Comparison of ENCODE assay signal across 36 cellular contexts in the genomic region with DNA sequence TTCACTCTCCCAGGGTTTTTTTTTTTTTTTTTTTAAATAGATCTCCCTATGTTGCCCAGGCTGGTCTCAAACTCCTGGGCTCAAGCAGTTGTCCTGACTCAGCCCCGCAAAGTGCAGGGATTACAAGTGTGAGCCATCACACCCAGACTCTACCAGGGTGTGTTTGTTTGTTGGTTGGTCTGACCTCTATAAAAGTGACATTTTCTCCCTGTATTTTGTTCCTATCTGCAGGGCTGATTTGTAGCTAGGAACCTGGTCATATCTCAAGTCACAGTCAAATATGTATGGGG. TPM values are rescaled to one million over a fixed set of nuclear protein-coding genes. Genes with fewer than 3 reads are reported as not detected.
"Had no signal": no experiment of that assay in that cellular context is flagged by ENCODE, and none has a peak within 500 bp of the region (broad histone marks: within the 10 kb centered on the region; RNA-seq: fewer than 3 reads in every experiment).

No MANE protein-coding gene starts in this region.

- H3K4me3 Mint-ChIP-seq: activated B cell treated with CpG ODN at 0.5 μM for 24 hours; activated CD8-positive, alpha-beta T cell treated with anti-CD3 and anti-CD28 coated beads for 36 hours; activated naive CD4-positive, alpha-beta T cell treated with anti-CD3 and anti-CD28 coated beads for 36 hours; activated naive CD4-positive, alpha-beta T cell treated with anti-CD3 and anti-CD28 coated beads, Interleukin-2, amount 50 U/mL, for 24 hours; activated naive CD8-positive, alpha-beta T cell treated with anti-CD3 and anti-CD28 coated beads for 36 hours; activated naive CD8-positive, alpha-beta T cell treated with anti-CD3 and anti-CD28 coated beads, Interleukin-2, amount 50 U/mL, for 24 hours; activated T-helper 1 cell treated with anti-CD3 and anti-CD28 coated beads, Interleukin-12 subunit alpha, Interleukin-12 subunit beta, Interleukin-2, Interleukin-4 antibody, amounts not matched to agents 30 ng/mL and 10 ng/mL and 1 ng/mL, durations not matched to agents 14 hours and 24 hours and 36 hours; effector memory CD8-positive, alpha-beta T cell; T-helper 17 cell; T-helper 2 cell treated with Interferon-gamma antibody and Interleukin-4, amounts not matched to agents 5 μg/mL and 100 μg/mL, for 36 hours had no signal

- H3K4me1 Mint-ChIP-seq: activated B cell treated with CpG ODN at 0.5 μM for 24 hours; activated naive CD4-positive, alpha-beta T cell treated with anti-CD3 and anti-CD28 coated beads, Interleukin-2, amount 50 U/mL, for 24 hours; activated naive CD8-positive, alpha-beta T cell treated with anti-CD3 and anti-CD28 coated beads for 36 hours; activated naive CD8-positive, alpha-beta T cell treated with anti-CD3 and anti-CD28 coated beads, Interleukin-2, amount 50 U/mL, for 24 hours had no signal

- DNase-seq: activated B cell treated with CpG ODN at 0.5 μM for 24 hours; activated CD4-positive, alpha-beta T cell treated with anti-CD3 and anti-CD28 coated beads for 48 hours; activated CD4-positive, alpha-beta T cell treated with anti-CD3 and anti-CD28 coated beads, Interleukin-2, amount 50 U/mL, for 1 hour; activated CD4-positive, alpha-beta T cell treated with anti-CD3 and anti-CD28 coated beads, Interleukin-2, amount 50 U/mL, for 48 hours; activated CD8-positive, alpha-beta memory T cell treated with anti-CD3 and anti-CD28 coated beads for 24 hours; activated CD8-positive, alpha-beta memory T cell treated with anti-CD3 and anti-CD28 coated beads, Interleukin-2, amount 50 U/mL, for 4 hours; activated CD8-positive, alpha-beta T cell treated with anti-CD3 and anti-CD28 coated beads for 36 hours; activated effector memory CD4-positive, alpha-beta T cell treated with anti-CD3 and anti-CD28 coated beads, Interleukin-2, amount 50 U/mL, for 16 hours; activated naive CD4-positive, alpha-beta T cell treated with anti-CD3 and anti-CD28 coated beads for 36 hours; activated naive CD8-positive, alpha-beta T cell treated with anti-CD3 and anti-CD28 coated beads for 36 hours; activated naive CD8-positive, alpha-beta T cell treated with anti-CD3 and anti-CD28 coated beads, Interleukin-2, amount 50 U/mL, for 24 hours; activated T-cell treated with anti-CD3 and anti-CD28 coated beads, Interleukin-2, amount 50 U/mL, for 1 hour; activated T-cell treated with anti-CD3 and anti-CD28 coated beads, Interleukin-2, amount 50 U/mL, for 48 hours; adrenal gland; amygdala; aorta; body of pancreas; caudate nucleus; cortex of kidney; dermis blood vessel endothelial cell; effector CD4-positive, alpha-beta T cell; effector memory CD8-positive, alpha-beta T cell; erythroblast; foreskin keratinocyte; gastrocnemius medialis; T-helper 1 cell; T-helper 17 cell; T1000; WERI-Rb-1 had no signal

- H3K36me3 Mint-ChIP-seq: activated naive CD4-positive, alpha-beta T cell treated with anti-CD3 and anti-CD28 coated beads, Interleukin-2, amount 50 U/mL, for 24 hours; activated naive CD8-positive, alpha-beta T cell treated with anti-CD3 and anti-CD28 coated beads for 36 hours had no signal

- H3K27ac Mint-ChIP-seq: activated B cell treated with CpG ODN at 0.5 μM for 24 hours; activated CD8-positive, alpha-beta T cell treated with anti-CD3 and anti-CD28 coated beads for 36 hours; activated naive CD4-positive, alpha-beta T cell treated with anti-CD3 and anti-CD28 coated beads for 36 hours; activated naive CD4-positive, alpha-beta T cell treated with anti-CD3 and anti-CD28 coated beads, Interleukin-2, amount 50 U/mL, for 24 hours; activated naive CD8-positive, alpha-beta T cell treated with anti-CD3 and anti-CD28 coated beads for 36 hours; activated naive CD8-positive, alpha-beta T cell treated with anti-CD3 and anti-CD28 coated beads, Interleukin-2, amount 50 U/mL, for 24 hours; activated T-helper 1 cell treated with anti-CD3 and anti-CD28 coated beads, Interleukin-12 subunit alpha, Interleukin-12 subunit beta, Interleukin-2, Interleukin-4 antibody, amounts not matched to agents 30 ng/mL and 10 ng/mL and 1 ng/mL, durations not matched to agents 14 hours and 24 hours and 36 hours; activated T-helper 2 cell treated with anti-CD3 and anti-CD28 coated beads, Interferon-gamma antibody, Interleukin-2, Interleukin-4, amounts not matched to agents 10 μg/mL and 5 μg/mL and 100 μg/mL, durations not matched to agents 14 hours and 24 hours and 36 hours; effector memory CD8-positive, alpha-beta T cell; T-helper 17 cell; T-helper 2 cell treated with Interferon-gamma antibody and Interleukin-4, amounts not matched to agents 5 μg/mL and 100 μg/mL, for 36 hours had no signal

- H3K4me3 ChIP-seq: adrenal gland, body of pancreas, esophagus muscularis mucosa, gastrocnemius medialis had no signal

- H3K36me3 ChIP-seq: adrenal gland, esophagus muscularis mucosa, gastrocnemius medialis, WERI-Rb-1 had no signal

- ATAC-seq: activated CD4-positive, CD25-positive, alpha-beta regulatory T cell treated with anti-CD3 and anti-CD28 coated beads, Interleukin-2, amount 50 U/mL, for 24 hours; activated CD8-positive, alpha-beta T cell treated with anti-CD3 and anti-CD28 coated beads for 36 hours; activated naive CD8-positive, alpha-beta T cell treated with anti-CD3 and anti-CD28 coated beads, Interleukin-2, amount 50 U/mL, for 24 hours; body of pancreas; effector memory CD8-positive, alpha-beta T cell; foreskin keratinocyte; gastrocnemius medialis; T-helper 17 cell had no signal

- H3K4me1 ChIP-seq: adrenal gland, body of pancreas, esophagus muscularis mucosa, foreskin keratinocyte, gastrocnemius medialis had no signal

- H3K9me3 ChIP-seq: adrenal gland, body of pancreas, esophagus muscularis mucosa, gastrocnemius medialis had no signal

- H3K9me3 Mint-ChIP-seq: activated B cell treated with CpG ODN at 0.5 μM for 24 hours; activated CD8-positive, alpha-beta T cell treated with anti-CD3 and anti-CD28 coated beads for 36 hours; activated naive CD4-positive, alpha-beta T cell treated with anti-CD3 and anti-CD28 coated beads for 36 hours; activated naive CD4-positive, alpha-beta T cell treated with anti-CD3 and anti-CD28 coated beads, Interleukin-2, amount 50 U/mL, for 24 hours; activated naive CD8-positive, alpha-beta T cell treated with anti-CD3 and anti-CD28 coated beads for 36 hours; activated naive CD8-positive, alpha-beta T cell treated with anti-CD3 and anti-CD28 coated beads, Interleukin-2, amount 50 U/mL, for 24 hours; activated T-helper 1 cell treated with anti-CD3 and anti-CD28 coated beads, Interleukin-12 subunit alpha, Interleukin-12 subunit beta, Interleukin-2, Interleukin-4 antibody, amounts not matched to agents 30 ng/mL and 10 ng/mL and 1 ng/mL, durations not matched to agents 14 hours and 24 hours and 36 hours; activated T-helper 2 cell treated with anti-CD3 and anti-CD28 coated beads, Interferon-gamma antibody, Interleukin-2, Interleukin-4, amounts not matched to agents 10 μg/mL and 5 μg/mL and 100 μg/mL, durations not matched to agents 14 hours and 24 hours and 36 hours; effector memory CD8-positive, alpha-beta T cell; T-helper 2 cell treated with Interferon-gamma antibody and Interleukin-4, amounts not matched to agents 5 μg/mL and 100 μg/mL, for 36 hours had no signal

- H3K27me3 ChIP-seq: adrenal gland, body of pancreas had no signal

RNA-seq across cellular contexts. Expression of gene B4GALNT2, which starts 46.3 kb away (rescaled TPM):
- total RNA-seq: activated CD8-positive, alpha-beta T cell treated with anti-CD3 and anti-CD28 coated beads for 36 hours; activated naive CD8-positive, alpha-beta T cell treated with anti-CD3 and anti-CD28 coated beads for 36 hours; activated T-helper 2 cell treated with anti-CD3 and anti-CD28 coated beads, Interferon-gamma antibody, Interleukin-2, Interleukin-4, amounts not matched to agents 10 μg/mL and 5 μg/mL and 100 μg/mL, durations not matched to agents 14 hours and 24 hours and 36 hours; body of pancreas; chondrocyte; esophagus muscularis mucosa had no signal
